Comparison of ENCODE assay signal across 23 cellular contexts in genomic region chr11:60372767-60373166, GRCh38. TPM values are rescaled to one million over a fixed set of nuclear protein-coding genes. Genes with fewer than 3 reads are reported as not detected.
A peak's percentile ranks its signal among the peaks of the same experiment; 100 is the strongest.
DNase-seq lines count a peak whose midpoint lies in the region; ATAC-seq and TF ChIP-seq lines count a peak whose summit lies in the region.
"Had no signal": no experiment of that assay in that cellular context is flagged by ENCODE, and none has a peak within 500 bp of the region (broad histone marks: within the 10 kb centered on the region; RNA-seq: fewer than 3 reads in every experiment).

No MANE protein-coding gene starts in this region.

- no TSS peak for BruUV-seq in Panc1 (replicated peaks; lab: Mats Ljungman, UMichigan)

- no peak overlapping the region for H3K4me3 Mint-ChIP-seq in natural killer cell
- H3K4me3 Mint-ChIP-seq in natural killer cell treated with Interleukin-12 subunit alpha and Interleukin-12 subunit beta and Interleukin-15 and Interleukin-18, amount 100 ng/mL, for 72 hours = no peak overlapping the region
- H3K4me3 Mint-ChIP-seq in dendritic cell treated with granulocyte-macrophage colony-stimulating factor and Interleukin-4, amounts not matched to agents 40 ng/mL and 50 ng/mL, for 4 days = no peak overlapping the region
- H3K4me3 Mint-ChIP-seq: CD14-positive monocyte; CD4-positive, alpha-beta T cell; CD8-positive, alpha-beta memory T cell had no signal

- POLR2A ChIA-PET in Panc1 (lab: Charles Lee) = no interaction called here

- CTCF ChIA-PET in Panc1 (lab: Charles Lee) = no interaction called here

- H3K9me3 Mint-ChIP-seq in natural killer cell = no peaks in the 10 kb centered on the region
- H3K9me3 Mint-ChIP-seq in natural killer cell treated with Interleukin-12 subunit alpha and Interleukin-12 subunit beta and Interleukin-15 and Interleukin-18, amount 100 ng/mL, for 72 hours = no peaks in the 10 kb centered on the region
- peaks cover 17% of the 10 kb centered on the region for H3K9me3 Mint-ChIP-seq in dendritic cell treated with granulocyte-macrophage colony-stimulating factor and Interleukin-4, amounts not matched to agents 40 ng/mL and 50 ng/mL, for 4 days
- H3K9me3 Mint-ChIP-seq: CD4-positive, alpha-beta T cell; CD8-positive, alpha-beta memory T cell had no signal

- no peak for DNase-seq in natural killer cell
- no peak for DNase-seq in natural killer cell treated with Interleukin-12 subunit alpha and Interleukin-12 subunit beta and Interleukin-15 and Interleukin-18, amount 100 ng/mL, for 72 hours (ENCODE audit: low spot score)
- DNase-seq in Panc1 (ENCODE audit: low read depth, low spot score) = no peak
- no peak for DNase-seq in activated T-cell treated with anti-CD3 and anti-CD28 coated beads, Interleukin-2, amount 50 U/mL, for 48 hours
- no peak for DNase-seq in NCI-H510A treated with DMSO at 0.1 percent for 48 hours (lab: John Stamatoyannopoulos, UW)
- DNase-seq in kidney glomerular epithelial cell (lab: John Stamatoyannopoulos, UW) = no peak
- DNase-seq in kidney tubule cell (ENCODE audit: low spot score) = no peak
- DNase-seq: BE2C; CD4-positive, alpha-beta T cell; CD8-positive, alpha-beta memory T cell; DMS79 treated with DMSO at 0.1 percent for 48 hours; GF-D8; GM23248; H7; HCEC 1CT had no signal

- H3K36me3 Mint-ChIP-seq in natural killer cell = no peaks in the 10 kb centered on the region
- peaks cover 4% of the 10 kb centered on the region for H3K36me3 Mint-ChIP-seq in natural killer cell treated with Interleukin-12 subunit alpha and Interleukin-12 subunit beta and Interleukin-15 and Interleukin-18, amount 100 ng/mL, for 72 hours
- H3K36me3 Mint-ChIP-seq in dendritic cell treated with granulocyte-macrophage colony-stimulating factor and Interleukin-4, amounts not matched to agents 40 ng/mL and 50 ng/mL, for 4 days (ENCODE audit: low read depth) = peaks cover 22% of the 10 kb centered on the region
- H3K36me3 Mint-ChIP-seq: CD8-positive, alpha-beta memory T cell had no signal

- no peak overlapping the region for H3K27ac Mint-ChIP-seq in natural killer cell
- H3K27ac Mint-ChIP-seq in natural killer cell treated with Interleukin-12 subunit alpha and Interleukin-12 subunit beta and Interleukin-15 and Interleukin-18, amount 100 ng/mL, for 72 hours = no peak overlapping the region
- peak overlapping the region; percentile 5 for H3K27ac Mint-ChIP-seq in dendritic cell treated with granulocyte-macrophage colony-stimulating factor and Interleukin-4, amounts not matched to agents 40 ng/mL and 50 ng/mL, for 4 days
- H3K27ac Mint-ChIP-seq: CD4-positive, alpha-beta T cell; CD8-positive, alpha-beta memory T cell had no signal

- H3K27ac ChIP-seq in Panc1 (ENCODE audit: low read length) = peak overlapping the region; percentile 63; the same call in 1 of the 2 replicates
- H3K27ac ChIP-seq: 22Rv1, GM23248 had no signal

- no peaks in the 10 kb centered on the region for H3K27me3 ChIP-seq in Panc1 (ENCODE audit: control insufficient read depth, insufficient read depth, low read length)
- H3K27me3 ChIP-seq: BE2C; BLaER1 treated with 17β-estradiol and CSF1 and Interleukin-3, amounts not matched to agents 10 nM and 100 nM had no signal

- ATAC-seq in natural killer cell (no peak), Panc1 (no peak)
- no peak for ATAC-seq in natural killer cell treated with Interleukin-12 subunit alpha and Interleukin-12 subunit beta and Interleukin-15 and Interleukin-18, amount 100 ng/mL, for 72 hours

- peaks cover 0 to 8% of the 10 kb centered on the region in 2 donors for H3K27me3 Mint-ChIP-seq in natural killer cell (ENCODE audit: low read depth in 2 of 2)
- H3K27me3 Mint-ChIP-seq in natural killer cell treated with Interleukin-12 subunit alpha and Interleukin-12 subunit beta and Interleukin-15 and Interleukin-18, amount 100 ng/mL, for 72 hours = peaks cover 7 to 40% of the 10 kb centered on the region in 2 donors
- no peaks in the 10 kb centered on the region for H3K27me3 Mint-ChIP-seq in dendritic cell treated with granulocyte-macrophage colony-stimulating factor and Interleukin-4, amounts not matched to agents 40 ng/mL and 50 ng/mL, for 4 days

- TF ChIP-seq CTCF in natural killer cell (IDR thresholded peaks at IDR 0.05) = peak; percentile 6
- TF ChIP-seq CTCF in Panc1 (IDR thresholded peaks at IDR 0.05) = no peak

- H3K4me1 Mint-ChIP-seq in natural killer cell = peaks cover 0 to under 1% of the 10 kb centered on the region in 2 donors
- peaks cover 4 to 5% of the 10 kb centered on the region in 2 donors for H3K4me1 Mint-ChIP-seq in natural killer cell treated with Interleukin-12 subunit alpha and Interleukin-12 subunit beta and Interleukin-15 and Interleukin-18, amount 100 ng/mL, for 72 hours (ENCODE audit: low read depth in 2 of 2)
- H3K4me1 Mint-ChIP-seq in dendritic cell treated with granulocyte-macrophage colony-stimulating factor and Interleukin-4, amounts not matched to agents 40 ng/mL and 50 ng/mL, for 4 days (ENCODE audit: low read depth) = peaks cover 68% of the 10 kb centered on the region

- H3K36me3 ChIP-seq in Panc1 (ENCODE audit: control insufficient read depth, insufficient read depth, low read length) = no peaks in the 10 kb centered on the region
- H3K36me3 ChIP-seq: BE2C had no signal

- H3K4me1 ChIP-seq in Panc1 (ENCODE audit: control insufficient read depth, insufficient read depth, low read length) = peaks cover 25% of the 10 kb centered on the region
- H3K4me1 ChIP-seq: BE2C had no signal

- no peak overlapping the region for H3K4me3 ChIP-seq in Panc1 (ENCODE audit: low read depth in 2 of 2, low read length in 2 of 2)
- H3K4me3 ChIP-seq: BLaER1 treated with 17β-estradiol and CSF1 and Interleukin-3, amounts not matched to agents 10 nM and 100 nM; GM23248 had no signal

- no peaks in the 10 kb centered on the region for H3K9me3 ChIP-seq in Panc1 (ENCODE audit: control insufficient read depth, insufficient read depth, low read depth, low read length)
- H3K9me3 ChIP-seq: BE2C had no signal

- intact Hi-C loops in natural killer cell (cut with micrococcal nuclease) = no loop called here
- intact Hi-C loops in Panc1 (cut with micrococcal nuclease; ENCODE audit: unreplicated experiment) = no loop called here
- intact Hi-C loops in dendritic cell treated with granulocyte-macrophage colony-stimulating factor and Interleukin-4, amounts not matched to agents 40 ng/mL and 50 ng/mL, for 4 days (cut with micrococcal nuclease) = no loop called here

- in situ Hi-C loops in Panc1 (cut with HindIII; ENCODE audit: low pct_unique_long_range_greater_than_20kb, low sequenced_read_pairs) = no loop called here

RNA-seq across cellular contexts. Expression of gene MS4A7, which starts 5.6 kb away (rescaled TPM):
- 10 to 100 TPM in 1 of 3 donors, 1 to 10 TPM in 2; 4.8 to 44.3 (median 8.0) TPM for total RNA-seq in natural killer cell
- total RNA-seq in natural killer cell treated with Interleukin-12 subunit alpha and Interleukin-12 subunit beta and Interleukin-15 and Interleukin-18, amount 100 ng/mL, for 72 hours = 1 to 10 TPM in 1 of 2 donors, under 1 TPM in 1; 0.70 to 1.5 TPM
- 0.23 TPM for total RNA-seq in Panc1 (2021; ENCODE audit: unreplicated experiment)
- polyA plus RNA-seq in Panc1 (2012; ENCODE audit: insufficient read length) = not detected
- total RNA-seq: Daoy, G401, GM23248, H1, H7 had no signal
- polyA plus RNA-seq: AG04450; CD8-positive, alpha-beta memory T cell; GM23248; H1 had no signal

RNA-seq across cellular contexts. Expression of gene MS4A14, which starts 23.5 kb away (rescaled TPM):
- under 1 TPM; 0.34 to 0.80 (median 0.78) TPM for total RNA-seq in natural killer cell
- total RNA-seq in natural killer cell treated with Interleukin-12 subunit alpha and Interleukin-12 subunit beta and Interleukin-15 and Interleukin-18, amount 100 ng/mL, for 72 hours = under 1 TPM; 0.11 to 0.14 TPM
- not detected for total RNA-seq in Panc1 (2021; ENCODE audit: unreplicated experiment)
- not detected for polyA plus RNA-seq in Panc1 (2012; ENCODE audit: insufficient read length)
- total RNA-seq: CD4-positive, alpha-beta T cell; CD8-positive, alpha-beta memory T cell; Daoy; G401; GM23248; H1; H7 had no signal
- polyA plus RNA-seq: AG04450; CD8-positive, alpha-beta memory T cell; GM23248; H1 had no signal

RNA-seq across cellular contexts. Expression of gene MS4A6E, which starts 45.7 kb away (rescaled TPM):
- not detected for total RNA-seq in natural killer cell
- not detected for total RNA-seq in natural killer cell treated with Interleukin-12 subunit alpha and Interleukin-12 subunit beta and Interleukin-15 and Interleukin-18, amount 100 ng/mL, for 72 hours
- total RNA-seq in Panc1 (2021; ENCODE audit: unreplicated experiment) = not detected
- polyA plus RNA-seq in Panc1 (2012; ENCODE audit: insufficient read length) = not detected
- total RNA-seq: CD4-positive, alpha-beta T cell; CD8-positive, alpha-beta memory T cell; Daoy; G401; GM23248; H1; H7 had no signal
- polyA plus RNA-seq: AG04450; CD14-positive monocyte; CD8-positive, alpha-beta memory T cell; GM23248; H1 had no signal

RNA-seq across cellular contexts. Expression of gene MS4A5, which starts 56.6 kb away (rescaled TPM):
- not detected for total RNA-seq in natural killer cell
- total RNA-seq in natural killer cell treated with Interleukin-12 subunit alpha and Interleukin-12 subunit beta and Interleukin-15 and Interleukin-18, amount 100 ng/mL, for 72 hours = not detected
- total RNA-seq in Panc1 (2021; ENCODE audit: unreplicated experiment) = not detected
- polyA plus RNA-seq in Panc1 (2012; ENCODE audit: insufficient read length) = not detected
- total RNA-seq: CD4-positive, alpha-beta T cell; CD8-positive, alpha-beta memory T cell; Daoy; G401; GM23248; H1; H7 had no signal
- polyA plus RNA-seq: AG04450; CD14-positive monocyte; CD8-positive, alpha-beta memory T cell; GM23248; H1 had no signal
